9 cellular contexts compared by ENCODE assay signal in genomic region chr2:47269316-47270232, GRCh38.
DNase-seq lines count a peak whose midpoint lies in the region; ATAC-seq, FAIRE-seq and TF ChIP-seq lines count a peak whose summit lies in the region.
"Had no signal": no experiment of that assay in that cellular context is flagged by ENCODE, and none has a peak within 500 bp of the region (broad histone marks: within the 10 kb centered on the region; RNA-seq: fewer than 3 reads in every experiment).

No MANE protein-coding gene starts in this region.

- H3K9me1 ChIP-seq in K562 (ENCODE audit: control insufficient read depth, insufficient read depth, low read length): no peaks in the 10 kb centered on the region

- POLR2A ChIA-PET in K562 (lab: Yijun Ruan, JAX): interaction anchor here (0.9 kb wide), 2 partner anchors 8 to 108 kb away, joined by 3 read pairs; no protein-coding TSS in a partner anchor

- no peak for TF ChIP-seq RAD21 in K562 (CRISPR knock-in tag; conservative IDR thresholded peaks at IDR 0.05 in 1 of 2, IDR thresholded peaks at IDR 0.05 in 1 of 2)

- TF ChIP-seq POLR2A in K562 (conservative IDR thresholded peaks at IDR 0.05) (no peak), vagina (IDR thresholded peaks at IDR 0.05) (no peak)

- in situ Hi-C loops in K562 (cut with MboI): no loop called here

- H3K4me1 ChIP-seq in K562 (replicated peaks in 1 of 2; ENCODE audit: control insufficient read depth in 2 of 2, insufficient read depth in 2 of 2, low read length in 2 of 2): peaks cover 20 to 27% of the 10 kb centered on the region in 2 experiments
- H3K4me1 ChIP-seq in vagina: peaks cover 21% of the 10 kb centered on the region

- peak overlapping the region in 1 of 2 experiments; percentile 38; a peak in 1 of 4 replicates for H3K9ac ChIP-seq in K562 (ENCODE audit: insufficient read depth in 1 of 2, low read depth in 2 of 2, low read length in 2 of 2)

- no peak overlapping the region for H3K4me3 ChIP-seq in K562
- no peak overlapping the region for H3K4me3 ChIP-seq in kidney epithelial cell (ENCODE audit: low read depth, low read length)
- no peak overlapping the region for H3K4me3 ChIP-seq in vagina

- TF ChIP-seq CTCF in HFFc6 (IDR thresholded peaks at IDR 0.05) (no peak), K562 (IDR thresholded peaks at IDR 0.05 in 2 of 3, conservative IDR thresholded peaks at IDR 0.05 in 1 of 3; ENCODE audit: insufficient read depth in 2 of 3, low read depth in 1 of 3, low read length in 3 of 3) (no peak), kidney epithelial cell (IDR thresholded peaks at IDR 0.05; ENCODE audit: insufficient read depth, low read length, poor library complexity, severe bottlenecking) (no peak), vagina (IDR thresholded peaks at IDR 0.05) (no peak)

- intact Hi-C loops in K562 (cut with micrococcal nuclease) (loop anchor here (5.0 kb wide), 1 partner anchor 53 kb away; no protein-coding TSS in a partner anchor), vagina (cut with DNase I) (no loop called here)

- H4K20me1 ChIP-seq in K562 (replicated peaks; ENCODE audit: control insufficient read depth, insufficient read depth, low read length): no peaks in the 10 kb centered on the region

- H3K9me3 Mint-ChIP-seq in HFFc6: no peaks in the 10 kb centered on the region

- no peaks in the 10 kb centered on the region for H3K9me3 ChIP-seq in K562 (replicated peaks; ENCODE audit: control insufficient read depth, insufficient read depth, low read depth, low read length)
- H3K9me3 ChIP-seq in vagina: no peaks in the 10 kb centered on the region

- no peak overlapping the region for H3K4me2 ChIP-seq in K562 (ENCODE audit: insufficient read depth, low read length)

- FAIRE-seq in K562 (lab: Jason Lieb, UNC): no peak

- BruUV-seq in K562 (replicated peaks; lab: Mats Ljungman, UMichigan): no TSS peak

- DNase-seq in HFFc6 (peak; percentile 99), K562 (ENCODE audit: extremely low read depth in 1 of 4, low spot score in 3 of 4) (peak in 3 of 4 experiments; percentile 27 to 42 (median 32)), kidney epithelial cell (ENCODE audit: low read depth) (peak; percentile 96), stromal cell of bone marrow (ENCODE audit: low read depth) (peak; percentile 100), OCI-M1 (lab: John Stamatoyannopoulos, UW) (no peak), vagina (ENCODE audit: extremely low spot score in 2 of 2) (no peak)
- no peak for DNase-seq in activated T-cell treated with anti-CD3 and anti-CD28 coated beads, Interleukin-2, amount 50 U/mL, for 1 hour
- DNase-seq: stimulated activated CD8-positive, alpha-beta memory T cell treated with anti-CD3 and anti-CD28 coated beads, Interleukin-4, amount 100 ng/mL, for 48 hours had no signal

- H3K27me3 ChIP-seq in K562 (ENCODE audit: control insufficient read depth in 2 of 2, insufficient read depth in 2 of 2, low read length in 2 of 2): no peaks in the 10 kb centered on the region
- H3K27me3 ChIP-seq in kidney epithelial cell (ENCODE audit: control insufficient read depth, insufficient read depth, low read length): no peaks in the 10 kb centered on the region
- no peaks in the 10 kb centered on the region for H3K27me3 ChIP-seq in vagina

- no peaks in the 10 kb centered on the region for H3K79me2 ChIP-seq in K562 (ENCODE audit: control insufficient read depth, insufficient read depth, low read length)

- TF ChIP-seq EP300 in K562 (IDR thresholded peaks at IDR 0.05; ENCODE audit: low read length): no peak

- ATAC-seq in K562: no peak
- ATAC-seq in HG02852 (IDR thresholded peaks at IDR 0.05; ENCODE audit: unreplicated experiment): no peak

- H3K27ac Mint-ChIP-seq in HFFc6: peak overlapping the region; percentile 95

- CTCF ChIA-PET in K562 (lab: Yijun Ruan, JAX; ENCODE audit: low intra/inter-chr PET ratio): no interaction called here

- H3K4me1 Mint-ChIP-seq in HFFc6 (ENCODE audit: low read depth): peaks cover 53% of the 10 kb centered on the region

- H3K27ac ChIP-seq in K562 (ENCODE audit: extremely low read depth, low read depth, low read length) (no peak overlapping the region), vagina (no peak overlapping the region)

- H3K36me3 ChIP-seq in K562 (ENCODE audit: control insufficient read depth, insufficient read depth, low read length) (no peaks in the 10 kb centered on the region), kidney epithelial cell (ENCODE audit: control insufficient read depth, insufficient read depth, low read length) (no peaks in the 10 kb centered on the region), vagina (no peaks in the 10 kb centered on the region)

- no peak overlapping the region; the same call in 1 of the 2 replicates for H3K4me3 Mint-ChIP-seq in HFFc6

- H3K27me3 Mint-ChIP-seq in HFFc6 (ENCODE audit: insufficient read depth): no peaks in the 10 kb centered on the region; the same call in 1 of the 2 replicates

- peaks cover 6% of the 10 kb centered on the region for H3K36me3 Mint-ChIP-seq in HFFc6 (ENCODE audit: low read depth)

- peak overlapping the region; percentile 34; the same call in 1 of the 2 replicates for H2AFZ ChIP-seq in K562 (ENCODE audit: low read depth, low read length)

- 30% methylated on average over 5 of the region's 5 CpGs for WGBS in K562 (ENCODE audit: insufficient coverage, low coverage, missing lambda C conversion rate)

TF ChIP-seq in K562, 482 proteins besides CTCF, POLR2A, EP300 and RAD21 (continues in another document):
- TF ChIP-seq ZNF316 (IDR thresholded peaks at IDR 0.05): peak; percentile 20; the same call in 1 of the 2 replicates
- no peak for TF ChIP-seq CREB5 (CRISPR knock-in tag; IDR thresholded peaks at IDR 0.05)
- no peak for TF ChIP-seq ZNF174 (CRISPR knock-in tag; IDR thresholded peaks at IDR 0.05)
- TF ChIP-seq LARP7 (IDR thresholded peaks at IDR 0.05): no peak
- TF ChIP-seq NFXL1 (CRISPR knock-in tag; IDR thresholded peaks at IDR 0.05): no peak
- no peak for TF ChIP-seq IFI16 (CRISPR knock-in tag; IDR thresholded peaks at IDR 0.05)
- peak; percentile 62 for TF ChIP-seq FOSL1 (tag; conservative IDR thresholded peaks at IDR 0.05)
- no peak for TF ChIP-seq ZNF12 (CRISPR knock-in tag; IDR thresholded peaks at IDR 0.05)
- TF ChIP-seq ZNF395 (CRISPR knock-in tag; IDR thresholded peaks at IDR 0.05): no peak
- TF ChIP-seq TGIF2 (CRISPR knock-in tag; IDR thresholded peaks at IDR 0.05): no peak
- TF ChIP-seq ATF3 (IDR thresholded peaks at IDR 0.05): peak; percentile 43
- TF ChIP-seq ATF3 (CRISPR knock-in tag; conservative IDR thresholded peaks at IDR 0.05): no peak
- TF ChIP-seq MAX (CRISPR knock-in tag; IDR thresholded peaks at IDR 0.05): no peak
- peak; percentile 92 for TF ChIP-seq ZNF263 (CRISPR knock-in tag; IDR thresholded peaks at IDR 0.05; ENCODE audit: borderline replicate concordance)
- TF ChIP-seq HDAC1 (IDR thresholded peaks at IDR 0.05): no peak
- TF ChIP-seq THAP7 (CRISPR knock-in tag; IDR thresholded peaks at IDR 0.05): no peak
- no peak for TF ChIP-seq PHF21A (IDR thresholded peaks at IDR 0.05; ENCODE audit: borderline replicate concordance, low read depth)
- TF ChIP-seq ZKSCAN8 (CRISPR knock-in tag; IDR thresholded peaks at IDR 0.05): 0 out of 2 replicates have a peak, but pooled peaks have one; percentile 47
- TF ChIP-seq ZNF24 (IDR thresholded peaks at IDR 0.05): peak; percentile 94
- no peak for TF ChIP-seq EWSR1 (IDR thresholded peaks at IDR 0.05; ENCODE audit: borderline replicate concordance, low read depth, partially characterized antibody)
- TF ChIP-seq BRCA1 (IDR thresholded peaks at IDR 0.05): no peak
- no peak for TF ChIP-seq BRCA1 (CRISPR knock-in tag; IDR thresholded peaks at IDR 0.05)
- no peak for TF ChIP-seq RBM15 (IDR thresholded peaks at IDR 0.05; ENCODE audit: insufficient read depth, low read length)

Comparison
In these comparisons a context has a peak if more than half of its experiments do, and no peak if none do; other contexts are left out.
1. DNase-seq: peak in HFFc6 (single experiment), K562 (3 of 4), kidney epithelial cell (single experiment) and stromal cell of bone marrow (single experiment); none in OCI-M1 (single experiment), activated T-cell treated with anti-CD3 and anti-CD28 coated beads, Interleukin-2, amount 50 U/mL, for 1 hour (single experiment) and vagina (0 of 2).